2 cellular contexts compared by ENCODE assay signal in the genomic region with DNA sequence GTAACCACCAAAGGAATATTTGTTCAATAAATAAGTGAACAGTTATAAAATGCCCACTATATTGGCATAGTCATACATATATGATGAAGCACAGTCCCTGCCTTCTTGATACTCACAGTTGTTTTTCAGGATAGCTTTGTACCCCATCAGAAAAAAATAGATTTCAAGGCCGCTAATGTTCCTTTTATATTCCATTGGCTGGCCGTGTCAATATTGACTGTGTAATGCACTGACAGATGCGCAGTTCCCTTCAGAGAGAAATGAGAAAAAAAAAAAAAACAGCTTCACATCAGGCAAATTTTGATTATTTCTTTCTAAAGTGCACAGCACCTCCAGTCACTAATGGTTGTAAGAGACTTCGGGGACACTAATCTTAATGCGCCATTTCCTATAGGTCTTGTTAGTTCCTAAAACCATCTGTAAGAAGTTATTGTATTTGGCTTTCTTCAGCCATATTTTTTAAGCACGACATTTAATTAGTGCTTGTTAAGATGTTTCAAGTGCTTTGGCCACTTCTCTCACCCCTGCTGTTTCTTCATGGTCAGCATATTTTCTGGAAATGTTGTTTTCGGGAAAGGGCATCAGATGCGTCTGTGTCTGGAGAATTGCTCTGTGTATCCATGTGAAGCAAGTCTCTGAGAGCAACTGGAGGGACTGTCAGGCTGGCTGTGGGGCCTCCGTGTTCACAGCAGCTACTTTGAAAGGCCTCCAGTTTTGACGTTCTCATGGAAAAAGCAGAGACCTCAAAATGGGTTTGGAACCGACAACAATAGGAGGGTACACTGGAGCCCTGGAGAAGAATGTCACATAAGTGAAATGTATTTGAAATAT.
TF ChIP-seq lines count a peak whose summit lies in the region.

No MANE protein-coding gene starts in this region.

TF ChIP-seq in HEK293, 187 proteins besides CTCF, POLR2A, EP300 and RAD21 (continued from another document):
- TF ChIP-seq, protein P1, sequence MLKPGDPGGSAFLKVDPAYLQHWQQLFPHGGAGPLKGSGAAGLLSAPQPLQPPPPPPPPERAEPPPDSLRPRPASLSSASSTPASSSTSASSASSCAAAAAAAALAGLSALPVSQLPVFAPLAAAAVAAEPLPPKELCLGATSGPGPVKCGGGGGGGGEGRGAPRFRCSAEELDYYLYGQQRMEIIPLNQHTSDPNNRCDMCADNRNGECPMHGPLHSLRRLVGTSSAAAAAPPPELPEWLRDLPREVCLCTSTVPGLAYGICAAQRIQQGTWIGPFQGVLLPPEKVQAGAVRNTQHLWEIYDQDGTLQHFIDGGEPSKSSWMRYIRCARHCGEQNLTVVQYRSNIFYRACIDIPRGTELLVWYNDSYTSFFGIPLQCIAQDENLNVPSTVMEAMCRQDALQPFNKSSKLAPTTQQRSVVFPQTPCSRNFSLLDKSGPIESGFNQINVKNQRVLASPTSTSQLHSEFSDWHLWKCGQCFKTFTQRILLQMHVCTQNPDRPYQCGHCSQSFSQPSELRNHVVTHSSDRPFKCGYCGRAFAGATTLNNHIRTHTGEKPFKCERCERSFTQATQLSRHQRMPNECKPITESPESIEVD (tag by site-specific recombination; IDR thresholded peaks at IDR 0.05): peak; percentile 27

TF ChIP-seq in H1, 55 proteins besides CTCF, POLR2A, EP300 and RAD21 (continued from another document):
- TF ChIP-seq NRF1 (IDR thresholded peaks at IDR 0.05; ENCODE audit: low read depth, low read length) (no peak), RFX5 (IDR thresholded peaks at IDR 0.05; ENCODE audit: borderline replicate concordance, low read depth, low read length) (no peak)
